20 cellular contexts compared by ENCODE assay signal in the genomic region with DNA sequence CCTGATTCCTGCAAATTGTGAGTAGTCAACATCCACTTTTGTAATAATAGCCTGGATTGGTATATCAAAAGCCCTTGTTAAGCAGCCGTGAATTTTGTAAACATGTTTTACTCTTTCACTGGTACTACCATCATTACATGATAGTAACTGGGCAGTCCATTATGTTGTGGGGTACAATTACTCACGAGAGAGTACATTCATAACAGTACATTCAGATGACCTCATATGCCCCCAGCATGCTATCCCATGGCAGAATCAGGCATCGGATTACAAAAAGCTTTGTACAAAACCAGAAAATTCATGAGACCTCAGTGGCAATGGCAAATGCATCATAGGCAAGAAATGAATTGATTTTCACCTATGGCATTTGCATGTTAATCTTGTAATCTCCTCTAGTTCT.
DNase-seq lines count a peak whose midpoint lies in the region; ATAC-seq, FAIRE-seq and TF ChIP-seq lines count a peak whose summit lies in the region.
"Had no signal": no experiment of that assay in that cellular context is flagged by ENCODE, and none has a peak within 500 bp of the region (broad histone marks: within the 10 kb centered on the region; RNA-seq: fewer than 3 reads in every experiment).

No MANE protein-coding gene starts in this region.

- H3K27me3 ChIP-seq in HepG2 (ENCODE audit: control insufficient read depth in 1 of 2, insufficient read depth in 2 of 2, low read length in 2 of 2) (no peaks in the 10 kb centered on the region; a peak in 1 of 5 replicates), right lobe of liver (no peaks in the 10 kb centered on the region), bronchial epithelial cell (ENCODE audit: control insufficient read depth, insufficient read depth, low read length) (no peaks in the 10 kb centered on the region)
- H3K27me3 ChIP-seq in CD4-positive, alpha-beta T cell (ENCODE audit: control insufficient read depth, insufficient read depth, low read length) = no peaks in the 10 kb centered on the region
- H3K27me3 ChIP-seq: adrenal gland, heart right ventricle, neutrophil, suprapubic skin had no signal

- no peaks in the 10 kb centered on the region for H3K79me2 ChIP-seq in HepG2 (ENCODE audit: insufficient read depth, low read length)

- WGBS in HepG2 (ENCODE audit: low lambda C conversion rate) = 0% methylated on average over 3 of the region's 3 CpGs
- WGBS in right lobe of liver (ENCODE audit: insufficient coverage, low coverage, low lambda C conversion rate, missing lambda C conversion rate) = 51% methylated on average over 3 of the region's 3 CpGs

- TF ChIP-seq POLR2A in HepG2 (IDR thresholded peaks at IDR 0.05; ENCODE audit: insufficient read depth in 1 of 2, low read depth in 2 of 2, low read length in 2 of 2) (no peak), right lobe of liver (IDR thresholded peaks at IDR 0.05) (no peak)

- CTCF ChIA-PET in HepG2 (lab: Yijun Ruan, JAX; ENCODE audit: low intra/inter-chr PET ratio, low total read pairs) = no interaction called here
- CTCF ChIA-PET in activated naive CD4-positive, alpha-beta T cell treated with anti-CD3 and anti-CD28 coated beads, Interleukin-2, amount 10 ng/mL, durations not matched to agents 7 days and 5 days (lab: Charles Lee) = no interaction called here
- CTCF ChIA-PET in CD4-positive, alpha-beta T cell (lab: Charles Lee) = no interaction called here

- DNase-seq in HepG2 (ENCODE audit: low spot score) = no peak
- no peak for DNase-seq in right lobe of liver
- peak; percentile 23 for DNase-seq in NCI-H226
- DNase-seq in bronchial epithelial cell (ENCODE audit: low read depth) = peak; percentile 47
- no peak for DNase-seq in urothelium cell line (ENCODE audit: low spot score)
- no peak for DNase-seq in HT-29 (ENCODE audit: low spot score)
- no peak for DNase-seq in activated naive CD4-positive, alpha-beta T cell treated with anti-CD3 and anti-CD28 coated beads, Interleukin-2, amount 10 ng/mL, durations not matched to agents 7 days and 5 days
- no peak for DNase-seq in CD4-positive, alpha-beta T cell
- DNase-seq: activated CD4-positive, alpha-beta T cell treated with anti-CD3 and anti-CD28 coated beads, Interleukin-2, amount 10 ng/mL, durations not matched to agents 7 days and 5 days; activated CD8-positive, alpha-beta memory T cell treated with anti-CD3 and anti-CD28 coated beads, Interleukin-2, amount 50 U/mL, for 4 hours; adrenal gland; C1 segment of cervical spinal cord; cerebellar nuclear complex; effector memory CD8-positive, alpha-beta T cell; H9; heart right ventricle; NCI-H1048 had no signal

- H3K4me1 Mint-ChIP-seq in activated naive CD4-positive, alpha-beta T cell treated with anti-CD3 and anti-CD28 coated beads, Interleukin-2, amount 10 ng/mL, durations not matched to agents 7 days and 5 days = no peaks in the 10 kb centered on the region
- no peaks in the 10 kb centered on the region for H3K4me1 Mint-ChIP-seq in CD4-positive, alpha-beta T cell (ENCODE audit: low read depth)
- H3K4me1 Mint-ChIP-seq: activated CD4-positive, alpha-beta T cell treated with anti-CD3 and anti-CD28 coated beads, Interleukin-2, amount 10 ng/mL, durations not matched to agents 7 days and 5 days had no signal

- FAIRE-seq in HepG2 (lab: Jason Lieb, UNC) (no peak), bronchial epithelial cell (lab: Jason Lieb, UNC) (no peak), urothelium cell line (lab: Jason Lieb, UNC) (peak; percentile 63)
- FAIRE-seq: TTC549 had no signal

- intact Hi-C loops in HepG2 (cut with micrococcal nuclease; ENCODE audit: unreplicated experiment) = no loop called here
- intact Hi-C loops in right lobe of liver (cut with DNase I) = no loop called here
- intact Hi-C loops in CD4-positive, alpha-beta T cell (cut with DNase I, micrococcal nuclease) = no loop called here

- H2AFZ ChIP-seq in HepG2 (ENCODE audit: low read length) = no peak overlapping the region

- no peak for TF ChIP-seq RAD21 in HepG2 (CRISPR knock-in tag; IDR thresholded peaks at IDR 0.05)

- no peak overlapping the region for H3K4me2 ChIP-seq in HepG2 (ENCODE audit: low read depth, low read length)

- no peak for ATAC-seq in HepG2
- ATAC-seq in right lobe of liver = no peak
- ATAC-seq in CD4-positive, alpha-beta T cell (ENCODE audit: poor library complexity) = no peak
- ATAC-seq: effector memory CD8-positive, alpha-beta T cell; heart right ventricle had no signal

- no peaks in the 10 kb centered on the region for H4K20me1 ChIP-seq in HepG2 (ENCODE audit: insufficient read depth, low read length)

- H3K9me3 Mint-ChIP-seq in activated naive CD4-positive, alpha-beta T cell treated with anti-CD3 and anti-CD28 coated beads, Interleukin-2, amount 10 ng/mL, durations not matched to agents 7 days and 5 days = peaks cover 1% of the 10 kb centered on the region
- H3K9me3 Mint-ChIP-seq in CD4-positive, alpha-beta T cell = peaks cover 1% of the 10 kb centered on the region
- H3K9me3 Mint-ChIP-seq: activated CD4-positive, alpha-beta T cell treated with anti-CD3 and anti-CD28 coated beads, Interleukin-2, amount 10 ng/mL, durations not matched to agents 7 days and 5 days; effector memory CD8-positive, alpha-beta T cell had no signal

- H3K27ac ChIP-seq in HepG2 (ENCODE audit: extremely low read length, insufficient read depth, low read length) (no peak overlapping the region), right lobe of liver (no peak overlapping the region)
- H3K27ac ChIP-seq in CD4-positive, alpha-beta T cell (ENCODE audit: low read depth, low read length) = no peak overlapping the region
- H3K27ac ChIP-seq: adrenal gland, heart right ventricle, neutrophil, suprapubic skin had no signal

- TF ChIP-seq CTCF in HepG2 (CRISPR knock-in tag; IDR thresholded peaks at IDR 0.05) (no peak), right lobe of liver (IDR thresholded peaks at IDR 0.05) (no peak), bronchial epithelial cell (IDR thresholded peaks at IDR 0.05; ENCODE audit: insufficient read depth, low read length, severe bottlenecking) (no peak)
- TF ChIP-seq CTCF in CD4-positive, alpha-beta T cell (IDR thresholded peaks at IDR 0.05) = no peak

- H3K9me3 ChIP-seq in HepG2 (ENCODE audit: low read length) (no peaks in the 10 kb centered on the region), right lobe of liver (no peaks in the 10 kb centered on the region)
- H3K9me3 ChIP-seq in CD4-positive, alpha-beta T cell (ENCODE audit: control insufficient read depth, low read length) = no peaks in the 10 kb centered on the region
- H3K9me3 ChIP-seq: neutrophil had no signal

- H3K9ac ChIP-seq in HepG2 (ENCODE audit: insufficient read depth, low read depth, low read length) = no peak overlapping the region

- POLR2A ChIA-PET in HepG2 (lab: Yijun Ruan, JAX) = no interaction called here
- POLR2A ChIA-PET in CD4-positive, alpha-beta T cell (lab: Charles Lee) = no interaction called here

- H3K4me3 Mint-ChIP-seq in activated naive CD4-positive, alpha-beta T cell treated with anti-CD3 and anti-CD28 coated beads, Interleukin-2, amount 10 ng/mL, durations not matched to agents 7 days and 5 days = no peak overlapping the region
- H3K4me3 Mint-ChIP-seq in CD4-positive, alpha-beta T cell = no peak overlapping the region
- H3K4me3 Mint-ChIP-seq: activated CD4-positive, alpha-beta T cell treated with anti-CD3 and anti-CD28 coated beads, Interleukin-2, amount 10 ng/mL, durations not matched to agents 7 days and 5 days; effector memory CD8-positive, alpha-beta T cell; H9 had no signal

- in situ Hi-C loops in HepG2 (cut with HindIII; ENCODE audit: extremely low pct_ligation_motif_present, low pct_unique_long_range_greater_than_20kb) = no loop called here

- H3K27ac Mint-ChIP-seq in activated naive CD4-positive, alpha-beta T cell treated with anti-CD3 and anti-CD28 coated beads, Interleukin-2, amount 10 ng/mL, durations not matched to agents 7 days and 5 days = no peak overlapping the region
- no peak overlapping the region for H3K27ac Mint-ChIP-seq in CD4-positive, alpha-beta T cell
- H3K27ac Mint-ChIP-seq: activated CD4-positive, alpha-beta T cell treated with anti-CD3 and anti-CD28 coated beads, Interleukin-2, amount 10 ng/mL, durations not matched to agents 7 days and 5 days; effector memory CD8-positive, alpha-beta T cell; H9 had no signal

- BruUV-seq in HepG2 (replicated peaks; lab: Mats Ljungman, UMichigan) = no TSS peak

- no peak overlapping the region for H3K4me3 ChIP-seq in HepG2 (replicated peaks in 1 of 3; ENCODE audit: insufficient read depth in 1 of 3, low read depth in 2 of 3, low read length in 3 of 3)
- no peak overlapping the region for H3K4me3 ChIP-seq in right lobe of liver
- H3K4me3 ChIP-seq in bronchial epithelial cell (ENCODE audit: low read depth, low read length) = no peak overlapping the region
- H3K4me3 ChIP-seq: adrenal gland, heart right ventricle, suprapubic skin had no signal

- no peaks in the 10 kb centered on the region for H3K27me3 Mint-ChIP-seq in activated naive CD4-positive, alpha-beta T cell treated with anti-CD3 and anti-CD28 coated beads, Interleukin-2, amount 10 ng/mL, durations not matched to agents 7 days and 5 days
- H3K27me3 Mint-ChIP-seq in CD4-positive, alpha-beta T cell = no peaks in the 10 kb centered on the region
- H3K27me3 Mint-ChIP-seq: activated CD4-positive, alpha-beta T cell treated with anti-CD3 and anti-CD28 coated beads, Interleukin-2, amount 10 ng/mL, durations not matched to agents 7 days and 5 days had no signal

- H3K36me3 ChIP-seq in HepG2 (replicated peaks in 1 of 2; ENCODE audit: control insufficient read depth in 1 of 2, insufficient read depth in 2 of 2, low read length in 2 of 2) (no peaks in the 10 kb centered on the region), right lobe of liver (no peaks in the 10 kb centered on the region), bronchial epithelial cell (ENCODE audit: control insufficient read depth, insufficient read depth, low read length) (no peaks in the 10 kb centered on the region)
- H3K36me3 ChIP-seq: adrenal gland, heart right ventricle, neutrophil, suprapubic skin had no signal

- no peaks in the 10 kb centered on the region for H3K4me1 ChIP-seq in HepG2 (ENCODE audit: insufficient read depth, low read length)
- no peaks in the 10 kb centered on the region for H3K4me1 ChIP-seq in right lobe of liver
- H3K4me1 ChIP-seq: adrenal gland, heart right ventricle, suprapubic skin had no signal

- TF ChIP-seq EP300 in HepG2 (IDR thresholded peaks at IDR 0.05; ENCODE audit: low read depth in 2 of 2, low read length in 2 of 2) = no peak
- no peak for TF ChIP-seq EP300 in HepG2 (CRISPR knock-in tag; IDR thresholded peaks at IDR 0.05; ENCODE audit: borderline replicate concordance)

- H3K36me3 Mint-ChIP-seq in activated naive CD4-positive, alpha-beta T cell treated with anti-CD3 and anti-CD28 coated beads, Interleukin-2, amount 10 ng/mL, durations not matched to agents 7 days and 5 days = no peaks in the 10 kb centered on the region
- H3K36me3 Mint-ChIP-seq in CD4-positive, alpha-beta T cell (ENCODE audit: low read depth) = no peaks in the 10 kb centered on the region

Comparison
In these comparisons a context has a peak if more than half of its experiments do, and no peak if none do; other contexts are left out.
1. DNase-seq: peak in NCI-H226 (single experiment) and bronchial epithelial cell (single experiment); none in HepG2 (single experiment), right lobe of liver (0 of 3), urothelium cell line (single experiment), HT-29 (single experiment), activated naive CD4-positive, alpha-beta T cell treated with anti-CD3 and anti-CD28 coated beads, Interleukin-2, amount 10 ng/mL, durations not matched to agents 7 days and 5 days (single experiment) and CD4-positive, alpha-beta T cell (0 of 10).